2 cellular contexts compared by ENCODE assay signal in genomic region chr11:64164392-64165312, GRCh38.
TF ChIP-seq lines count a peak whose summit lies in the region.

No MANE protein-coding gene starts in this region.

TF ChIP-seq in GM12891, 5 proteins besides CTCF, POLR2A, EP300 and RAD21:
- TF ChIP-seq SPI1 (IDR thresholded peaks at IDR 0.05; ENCODE audit: low read depth, low read length) (peak; percentile 22; the same call in 1 of the 2 replicates), TAF1 (IDR thresholded peaks at IDR 0.05; ENCODE audit: low read depth, low read length) (no peak)

TF ChIP-seq in H1, 55 proteins besides CTCF, POLR2A, EP300 and RAD21:
- TF ChIP-seq MAX (IDR thresholded peaks at IDR 0.05) (peak; percentile 81), TAF7 (optimal IDR thresholded peaks at IDR 0.05; ENCODE audit: borderline replicate concordance, low read depth, low read length) (no peak), POU5F1 (IDR thresholded peaks at IDR 0.05; ENCODE audit: low read depth, low read length) (no peak), CHD1 (IDR thresholded peaks at IDR 0.05; ENCODE audit: low read depth, low read length) (no peak), TCF12 (IDR thresholded peaks at IDR 0.05; ENCODE audit: low read depth, low read length) (no peak), E2F6 (IDR thresholded peaks at IDR 0.05) (peak; percentile 56; the same call in 1 of the 2 replicates), EZH2 (IDR thresholded peaks at IDR 0.05; ENCODE audit: low read depth, low read length, severe bottlenecking) (no peak), BRCA1 (IDR thresholded peaks at IDR 0.05; ENCODE audit: low read depth, low read length) (no peak), TAF1 (IDR thresholded peaks at IDR 0.05; ENCODE audit: low read depth, low read length) (peak; percentile 36; the same call in 1 of the 2 replicates), JUND (IDR thresholded peaks at IDR 0.05; ENCODE audit: low read length) (no peak), SIN3A (conservative IDR thresholded peaks at IDR 0.05 in 1 of 2, IDR thresholded peaks at IDR 0.05 in 1 of 2; ENCODE audit: low read depth in 1 of 2, low read length in 2 of 2) (0 out of 4 replicates have a peak, but pooled peaks of 1 of the 2 experiments have one; percentile 40), FOSL1 (IDR thresholded peaks at IDR 0.05; ENCODE audit: insufficient read depth, low read depth, low read length) (no peak)
